In the genomic region with DNA sequence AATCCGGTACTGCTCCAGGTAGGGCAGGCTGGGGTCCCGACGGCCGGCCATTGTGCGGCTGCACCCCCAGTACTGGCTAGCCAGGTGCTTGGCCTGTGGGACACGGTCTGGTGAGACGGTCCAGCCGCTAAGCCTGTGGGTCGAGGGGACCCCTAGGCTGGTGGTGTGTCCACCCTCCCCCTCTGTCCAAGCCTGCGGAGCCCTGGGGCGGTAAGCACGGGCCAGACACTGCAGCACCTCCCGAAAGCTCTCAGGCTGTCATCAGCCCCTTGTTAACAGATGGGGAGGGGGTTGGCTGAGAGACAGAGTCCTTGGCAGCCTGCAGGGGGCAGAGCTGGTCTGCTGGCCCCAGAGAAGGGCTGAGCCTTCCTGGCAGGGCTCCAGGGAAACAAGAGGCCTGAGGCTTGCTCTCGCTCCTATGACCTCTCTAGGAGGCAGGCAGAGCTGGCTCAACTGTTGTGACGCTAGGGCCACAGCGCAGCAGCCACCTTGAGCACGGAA, we compare ENCODE assay signal across 9 cellular contexts. TPM values are rescaled to one million over a fixed set of nuclear protein-coding genes. Genes with fewer than 3 reads are reported as not detected.
DNase-seq lines count a peak whose midpoint lies in the region; ATAC-seq, FAIRE-seq and TF ChIP-seq lines count a peak whose summit lies in the region.
"Had no signal": no experiment of that assay in that cellular context is flagged by ENCODE, and none has a peak within 500 bp of the region (broad histone marks: within the 10 kb centered on the region; RNA-seq: fewer than 3 reads in every experiment).

No MANE protein-coding gene starts in this region.

- no peak overlapping the region for H3K4me3 Mint-ChIP-seq in neural crest cell
- H3K4me3 Mint-ChIP-seq in natural killer cell treated with Interleukin-12 subunit alpha and Interleukin-12 subunit beta and Interleukin-15 and Interleukin-18, amount 100 ng/mL, for 72 hours, result no peak overlapping the region
- H3K4me3 Mint-ChIP-seq: activated naive CD8-positive, alpha-beta T cell treated with anti-CD3 and anti-CD28 coated beads, Interleukin-2, amount 10 ng/mL, durations not matched to agents 7 days and 5 days had no signal

- DNase-seq in ELF-1 (ENCODE audit: low read depth, low spot score) (peak; percentile 92), NCI-H2029 (lab: John Stamatoyannopoulos, UW) (peak; percentile 68), epithelial cell of esophagus (ENCODE audit: low read depth) (peak; percentile 24), neural crest cell (ENCODE audit: low read depth, low spot score) (no peak), RCC 7860 (ENCODE audit: low spot score) (no peak), omental fat pad (ENCODE audit: low spot score) (no peak)
- DNase-seq in natural killer cell treated with Interleukin-12 subunit alpha and Interleukin-12 subunit beta and Interleukin-15 and Interleukin-18, amount 100 ng/mL, for 72 hours (ENCODE audit: low spot score), result no peak
- DNase-seq: activated naive CD8-positive, alpha-beta T cell treated with anti-CD3 and anti-CD28 coated beads, Interleukin-2, amount 10 ng/mL, durations not matched to agents 7 days and 5 days had no signal

- H3K9me3 Mint-ChIP-seq in neural crest cell, result no peaks in the 10 kb centered on the region
- H3K9me3 Mint-ChIP-seq in natural killer cell treated with Interleukin-12 subunit alpha and Interleukin-12 subunit beta and Interleukin-15 and Interleukin-18, amount 100 ng/mL, for 72 hours, result no peaks in the 10 kb centered on the region
- H3K9me3 Mint-ChIP-seq: activated naive CD8-positive, alpha-beta T cell treated with anti-CD3 and anti-CD28 coated beads, Interleukin-2, amount 10 ng/mL, durations not matched to agents 7 days and 5 days had no signal

- ATAC-seq in GM21723 (IDR thresholded peaks at IDR 0.05; ENCODE audit: unreplicated experiment) (no peak), omental fat pad (ENCODE audit: low FRiP score) (no peak)
- no peak for ATAC-seq in natural killer cell treated with Interleukin-12 subunit alpha and Interleukin-12 subunit beta and Interleukin-15 and Interleukin-18, amount 100 ng/mL, for 72 hours

- TF ChIP-seq CTCF in epithelial cell of esophagus (IDR thresholded peaks at IDR 0.05; ENCODE audit: insufficient read depth, low read depth, low read length, missing control alignments) (peak; percentile 21), neural crest cell (conservative IDR thresholded peaks at IDR 0.05) (peak; percentile 54), omental fat pad (IDR thresholded peaks at IDR 0.05) (no peak)

- H3K4me3 ChIP-seq in epithelial cell of esophagus (ENCODE audit: low read length), result no peak overlapping the region

- FAIRE-seq in RCC 7860 (lab: Jason Lieb, UNC), result no peak

- peak overlapping the region; percentile 92 for H3K27ac Mint-ChIP-seq in neural crest cell (ENCODE audit: unreplicated experiment)
- H3K27ac Mint-ChIP-seq in natural killer cell treated with Interleukin-12 subunit alpha and Interleukin-12 subunit beta and Interleukin-15 and Interleukin-18, amount 100 ng/mL, for 72 hours, result no peak overlapping the region
- H3K27ac Mint-ChIP-seq: activated naive CD8-positive, alpha-beta T cell treated with anti-CD3 and anti-CD28 coated beads, Interleukin-2, amount 10 ng/mL, durations not matched to agents 7 days and 5 days had no signal

- peaks cover 6% of the 10 kb centered on the region for H3K36me3 Mint-ChIP-seq in neural crest cell (ENCODE audit: low read depth)
- H3K36me3 Mint-ChIP-seq in natural killer cell treated with Interleukin-12 subunit alpha and Interleukin-12 subunit beta and Interleukin-15 and Interleukin-18, amount 100 ng/mL, for 72 hours, result no peaks in the 10 kb centered on the region

- peaks cover 4% of the 10 kb centered on the region for H3K4me1 Mint-ChIP-seq in neural crest cell
- no peaks in the 10 kb centered on the region for H3K4me1 Mint-ChIP-seq in natural killer cell treated with Interleukin-12 subunit alpha and Interleukin-12 subunit beta and Interleukin-15 and Interleukin-18, amount 100 ng/mL, for 72 hours (ENCODE audit: low read depth in 2 of 2)
- H3K4me1 Mint-ChIP-seq: activated naive CD8-positive, alpha-beta T cell treated with anti-CD3 and anti-CD28 coated beads, Interleukin-2, amount 10 ng/mL, durations not matched to agents 7 days and 5 days had no signal

- H3K27me3 Mint-ChIP-seq in neural crest cell (ENCODE audit: low read depth), result no peaks in the 10 kb centered on the region
- no peaks in the 10 kb centered on the region for H3K27me3 Mint-ChIP-seq in natural killer cell treated with Interleukin-12 subunit alpha and Interleukin-12 subunit beta and Interleukin-15 and Interleukin-18, amount 100 ng/mL, for 72 hours
- H3K27me3 Mint-ChIP-seq: activated naive CD8-positive, alpha-beta T cell treated with anti-CD3 and anti-CD28 coated beads, Interleukin-2, amount 10 ng/mL, durations not matched to agents 7 days and 5 days had no signal

RNA-seq across cellular contexts. Expression of a gene that starts 11.8 kb away (rescaled TPM):
- total RNA-seq in neural crest cell (40.9 and 42.2 TPM in 2 replicates), omental fat pad (10 to 100 TPM; 15.3 to 26.8 (median 17.7) TPM)
- total RNA-seq in natural killer cell treated with Interleukin-12 subunit alpha and Interleukin-12 subunit beta and Interleukin-15 and Interleukin-18, amount 100 ng/mL, for 72 hours, result 10 to 100 TPM; 15.9 to 25.2 TPM

RNA-seq across cellular contexts. Expression of a gene that starts 37.2 kb away (rescaled TPM):
- total RNA-seq in neural crest cell (101 and 107 TPM in 2 replicates), omental fat pad (100 to 1,000 TPM in 2 of 4 donors, 10 to 100 TPM in 2; 85.4 to 114 (median 97.0) TPM)
- 100 to 1,000 TPM; 114 to 151 TPM for total RNA-seq in natural killer cell treated with Interleukin-12 subunit alpha and Interleukin-12 subunit beta and Interleukin-15 and Interleukin-18, amount 100 ng/mL, for 72 hours

RNA-seq across cellular contexts. Expression of a gene that starts 49.7 kb away (rescaled TPM):
- 67.6 and 69.5 TPM in 2 replicates for total RNA-seq in neural crest cell
- total RNA-seq in omental fat pad, result 100 to 1,000 TPM; 400 to 762 (median 566) TPM
- total RNA-seq in natural killer cell treated with Interleukin-12 subunit alpha and Interleukin-12 subunit beta and Interleukin-15 and Interleukin-18, amount 100 ng/mL, for 72 hours, result 100 to 1,000 TPM; 218 to 332 TPM

Comparison
In these comparisons a context has a peak if more than half of its experiments do, and no peak if none do; other contexts are left out.
1. DNase-seq: peak in ELF-1 (single experiment), NCI-H2029 (single experiment) and epithelial cell of esophagus (single experiment); none in neural crest cell (single experiment), RCC 7860 (single experiment), omental fat pad (single experiment) and natural killer cell treated with Interleukin-12 subunit alpha and Interleukin-12 subunit beta and Interleukin-15 and Interleukin-18, amount 100 ng/mL, for 72 hours (single experiment).
2. CTCF ChIP-seq: peak in epithelial cell of esophagus (single experiment) and neural crest cell (single experiment); none in omental fat pad (0 of 3).